8 cellular contexts compared by ENCODE assay signal in the genomic region with DNA sequence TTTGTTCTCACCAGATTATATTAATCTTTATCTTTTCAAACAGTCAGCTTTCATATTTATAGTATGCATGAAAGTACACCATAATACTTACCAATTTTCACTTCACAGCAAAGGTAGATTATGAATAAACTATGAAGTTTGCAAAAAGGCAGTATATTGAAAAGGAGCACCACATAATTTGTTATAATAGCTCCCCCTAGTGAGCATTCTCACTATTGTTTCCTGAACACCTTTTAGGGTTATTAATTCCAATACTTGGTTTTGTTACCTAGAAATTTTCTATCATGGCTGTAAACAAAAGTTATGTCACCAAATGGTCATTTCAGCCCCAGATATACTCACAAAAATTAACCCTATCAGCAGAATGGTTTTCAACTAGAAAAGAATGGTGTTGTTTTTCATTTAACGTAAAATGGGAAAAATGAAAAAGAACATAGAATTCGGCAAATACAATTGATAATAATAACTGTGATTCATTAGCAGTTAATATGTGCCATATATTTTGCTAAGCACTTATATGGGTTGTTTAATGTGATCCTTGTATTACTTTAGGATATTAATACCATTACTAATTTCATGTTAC. TPM values are rescaled to one million over a fixed set of nuclear protein-coding genes. Genes with fewer than 3 reads are reported as not detected.
DNase-seq lines count a peak whose midpoint lies in the region; ATAC-seq and TF ChIP-seq lines count a peak whose summit lies in the region.

No MANE protein-coding gene starts in this region.

- no peaks in the 10 kb centered on the region for H3K27me3 ChIP-seq in sigmoid colon

- H3K36me3 ChIP-seq in sigmoid colon, result no peaks in the 10 kb centered on the region

- no TSS peak for BruUV-seq in Calu3 (replicated peaks; lab: Mats Ljungman, UMichigan)

- no peak for TF ChIP-seq POLR2A in sigmoid colon (IDR thresholded peaks at IDR 0.05)

- DNase-seq in Calu3, result no peak
- DNase-seq in NOMO-1 treated with DMSO at 0.1 percent for 48 hours (lab: John Stamatoyannopoulos, UW; ENCODE audit: unreplicated experiment), result peak; percentile 31
- no peak for DNase-seq in endothelial cell (ENCODE audit: low spot score)
- DNase-seq in sigmoid colon, result no peak
- no peak for DNase-seq in activated CD4-positive, alpha-beta T cell treated with anti-CD3 and anti-CD28 coated beads for 48 hours
- DNase-seq in activated CD4-positive, alpha-beta T cell treated with anti-CD3 and anti-CD28 coated beads, Interleukin-2, amount 50 U/mL, for 1 hour, result no peak

- no peak overlapping the region for H3K27ac ChIP-seq in sigmoid colon

- WGBS in sigmoid colon, 2 donors, result 91 to 97% methylated on average over 2 of the region's 2 CpGs

- no peak overlapping the region for H3K4me3 Mint-ChIP-seq in Calu3 (ENCODE audit: low read depth, unreplicated experiment)
- H3K4me3 Mint-ChIP-seq in endothelial cell (ENCODE audit: unreplicated experiment), result no peak overlapping the region

- H3K9me3 Mint-ChIP-seq in Calu3 (ENCODE audit: low read depth, unreplicated experiment), result peaks cover 5% of the 10 kb centered on the region
- no peaks in the 10 kb centered on the region for H3K9me3 Mint-ChIP-seq in endothelial cell (ENCODE audit: unreplicated experiment)

- peak; percentile 21 for TF ChIP-seq CTCF in Calu3 (IDR thresholded peaks at IDR 0.05; ENCODE audit: unreplicated experiment)
- peak; percentile 80 for TF ChIP-seq CTCF in endothelial cell (IDR thresholded peaks at IDR 0.05; ENCODE audit: unreplicated experiment)
- peak in 3 of 4 experiments; percentile 22 to 54 (median 30) for TF ChIP-seq CTCF in sigmoid colon (IDR thresholded peaks at IDR 0.05)

- peak; percentile 60 for ATAC-seq in GM21723 (IDR thresholded peaks at IDR 0.05; ENCODE audit: unreplicated experiment)
- no peak for ATAC-seq in HG03139 (IDR thresholded peaks at IDR 0.05; ENCODE audit: unreplicated experiment)

- intact Hi-C loops in Calu3 (cut with micrococcal nuclease; ENCODE audit: unreplicated experiment) (loop anchor here (1.0 kb wide), 1 partner anchor 59 kb away; no protein-coding TSS in a partner anchor), sigmoid colon (cut with DNase I) (loop anchor here (5.0 kb wide), 1 partner anchor 882 kb away; no protein-coding TSS in a partner anchor)

- H3K4me1 ChIP-seq in sigmoid colon, result no peaks in the 10 kb centered on the region

- no peaks in the 10 kb centered on the region for H3K9me3 ChIP-seq in sigmoid colon

- no peak overlapping the region for H3K27ac Mint-ChIP-seq in Calu3 (ENCODE audit: unreplicated experiment)
- H3K27ac Mint-ChIP-seq in endothelial cell (ENCODE audit: unreplicated experiment), result no peak overlapping the region

- no peaks in the 10 kb centered on the region for H3K36me3 Mint-ChIP-seq in Calu3 (ENCODE audit: insufficient read depth, unreplicated experiment)
- H3K36me3 Mint-ChIP-seq in endothelial cell (ENCODE audit: low read depth, unreplicated experiment), result no peaks in the 10 kb centered on the region

- H3K4me1 Mint-ChIP-seq in Calu3 (ENCODE audit: low read depth, unreplicated experiment) (no peaks in the 10 kb centered on the region), endothelial cell (ENCODE audit: unreplicated experiment) (no peaks in the 10 kb centered on the region)

- TF ChIP-seq EP300 in sigmoid colon (IDR thresholded peaks at IDR 0.05), result no peak

- CTCF ChIA-PET in Calu3 (lab: Charles Lee), result interaction anchor here (0.6 to 1.3 kb wide), 4 partner anchors 14 to 150 kb away, joined by 3 to 5 read pairs (median 4); no protein-coding TSS in a partner anchor

- no peak overlapping the region for H3K4me3 ChIP-seq in sigmoid colon

- H3K27me3 Mint-ChIP-seq in Calu3 (ENCODE audit: unreplicated experiment) (no peaks in the 10 kb centered on the region), endothelial cell (ENCODE audit: unreplicated experiment) (peaks cover 1% of the 10 kb centered on the region)

RNA-seq across cellular contexts. Expression of a gene that starts 30.2 kb away (rescaled TPM):
- 1.2 and 1.8 TPM in 2 replicates for total RNA-seq in Calu3 (2022)
- 14.6 TPM for total RNA-seq in endothelial cell (ENCODE audit: unreplicated experiment)
- total RNA-seq in sigmoid colon, result not detected
- polyA plus RNA-seq in sigmoid colon, result under 1 TPM in 1 of 3 donors, not detected in 2; 0.01 TPM

RNA-seq across cellular contexts. Expression of a gene that starts 53.7 kb away (rescaled TPM):
- total RNA-seq in Calu3 (2022) (18.8 and 22.4 TPM in 2 replicates), endothelial cell (ENCODE audit: unreplicated experiment) (2.0 TPM), sigmoid colon (under 1 TPM; under 0.01 to 0.49 (median 0.27) TPM)
- polyA plus RNA-seq in sigmoid colon, result 10 to 100 TPM in 1 of 3 donors, 1 to 10 TPM in 2; 6.9 to 11.6 (median 7.8) TPM

Comparison
In these comparisons a context has a peak if more than half of its experiments do, and no peak if none do; other contexts are left out.
1. CTCF ChIP-seq: peak in every context shown above with its lines; median percentile 80 in endothelial cell; 30 in sigmoid colon; 21 in Calu3.